Comparison of ENCODE assay signal across 11 cellular contexts in the genomic region with DNA sequence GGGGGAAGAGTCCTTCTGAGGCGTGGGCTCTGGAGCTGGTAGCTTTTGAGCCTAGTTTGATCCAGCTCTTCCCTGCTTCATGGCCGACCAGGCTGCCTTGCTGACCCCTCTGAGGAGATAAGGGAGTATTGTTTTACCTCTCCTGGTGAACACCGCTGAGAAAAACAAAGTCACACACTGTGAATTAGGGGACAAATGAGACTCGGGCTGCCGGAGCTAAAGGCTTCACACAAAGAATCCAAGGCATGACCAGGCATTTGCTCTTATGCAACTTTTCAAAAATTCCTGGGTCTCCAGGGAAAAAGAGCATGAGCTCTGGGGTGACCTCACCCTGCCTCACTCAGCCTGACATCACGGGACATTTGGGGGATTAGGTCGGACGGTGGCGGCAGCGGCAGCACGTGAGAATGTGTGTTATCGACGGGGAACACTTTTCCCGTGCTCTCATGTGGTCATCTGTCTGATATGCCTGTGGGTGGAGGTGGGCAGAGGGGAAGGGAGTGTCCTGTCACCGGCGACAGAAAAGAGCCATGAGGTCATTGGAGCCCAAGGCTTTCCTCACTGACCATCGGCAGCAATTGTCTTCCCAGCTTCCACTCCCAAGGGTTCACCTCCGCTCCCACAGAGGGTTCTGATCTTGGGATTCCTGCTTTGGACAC.
DNase-seq lines count a peak whose midpoint lies in the region; ATAC-seq, FAIRE-seq and TF ChIP-seq lines count a peak whose summit lies in the region.
"Had no signal": no experiment of that assay in that cellular context is flagged by ENCODE, and none has a peak within 500 bp of the region (broad histone marks: within the 10 kb centered on the region; RNA-seq: fewer than 3 reads in every experiment).

No MANE protein-coding gene starts in this region.

- no peak for TF ChIP-seq CTCF in H1 (IDR thresholded peaks at IDR 0.05; ENCODE audit: control extremely low read depth in 1 of 3, insufficient read depth in 1 of 3, low read depth in 1 of 3, low read length in 3 of 3)

- no peak for TF ChIP-seq POLR2A in H1 (IDR thresholded peaks at IDR 0.05; ENCODE audit: control extremely low read depth in 1 of 2, low read depth in 2 of 2, low read length in 2 of 2)

- H3K4me1 Mint-ChIP-seq in CD4-positive, alpha-beta memory T cell = no peaks in the 10 kb centered on the region
- H3K4me1 Mint-ChIP-seq in T-helper 2 cell treated with Interferon-gamma antibody and Interleukin-4, amounts not matched to agents 5 μg/mL and 100 μg/mL, for 36 hours (ENCODE audit: low read depth) = no peaks in the 10 kb centered on the region

- H2BK120ac ChIP-seq in H1 (replicated peaks; ENCODE audit: low read depth, low read length) = no peak overlapping the region

- no peak overlapping the region for H3K56ac ChIP-seq in H1 (replicated peaks; ENCODE audit: insufficient read length, low read depth, low read length)

- no peak overlapping the region for H4K8ac ChIP-seq in H1 (ENCODE audit: extremely low read depth, insufficient read depth, low read length)

- H4K20me1 ChIP-seq in H1 (replicated peaks in 1 of 2; ENCODE audit: control insufficient read depth in 1 of 2, insufficient read depth in 2 of 2, low read length in 2 of 2) = no peaks in the 10 kb centered on the region

- H3K36me3 Mint-ChIP-seq in CD4-positive, alpha-beta memory T cell = no peaks in the 10 kb centered on the region
- H3K36me3 Mint-ChIP-seq in T-helper 2 cell treated with Interferon-gamma antibody and Interleukin-4, amounts not matched to agents 5 μg/mL and 100 μg/mL, for 36 hours (ENCODE audit: low read depth) = no peaks in the 10 kb centered on the region

- H2BK15ac ChIP-seq in H1 (ENCODE audit: low read length) = no peak overlapping the region

- POLR2A ChIA-PET in H1 (lab: Charles Lee; ENCODE audit: partially characterized antibody) = interaction anchor here (1.5 kb wide), 1 partner anchor 87 kb away, joined by 4 read pairs; no protein-coding TSS in a partner anchor
- POLR2A ChIA-PET in CD4-positive, alpha-beta memory T cell (lab: Charles Lee; ENCODE audit: partially characterized antibody) = no interaction called here

- 91% methylated on average over 18 of the region's 18 CpGs; no CpG with 5 or more reads in 1 of the 2 experiments for WGBS in H1 (ENCODE audit: extremely low coverage in 1 of 2, insufficient coverage in 1 of 2, insufficient read length in 1 of 2, insufficient replicate concordance in 2 of 2, low coverage in 1 of 2, low lambda C conversion rate in 2 of 2, missing lambda C conversion rate in 1 of 2), 2 experiments
- WGBS in mesodermal cell (ENCODE audit: insufficient coverage in 2 of 2), 2 experiments = 57 to 79% methylated on average over 5 to 18 of the region's 18 CpGs

- CTCF ChIA-PET in H1 (lab: Charles Lee; ENCODE audit: partially characterized antibody) = interaction anchor here (0.8 to 5.4 kb wide), 8 partner anchors 16 to 125 kb away, joined by 3 to 48 read pairs (median 4); no protein-coding TSS in a partner anchor
- CTCF ChIA-PET in CD4-positive, alpha-beta memory T cell (lab: Charles Lee; ENCODE audit: partially characterized antibody) = interaction anchor here (0.6 to 13.4 kb wide), 3 partner anchors 62 to 106 kb away, joined by 3 to 133 read pairs (median 15); no protein-coding TSS in a partner anchor

- no peak overlapping the region for H4K5ac ChIP-seq in H1 (ENCODE audit: insufficient read length, low read depth, low read length)

- no peak overlapping the region for H3K14ac ChIP-seq in H1 (ENCODE audit: insufficient read length)

- no peak overlapping the region for H3K4me3 ChIP-seq in H1 (ENCODE audit: extremely low read depth in 1 of 4, insufficient read depth in 2 of 4, low read depth in 3 of 4, low read length in 4 of 4)
- H3K4me3 ChIP-seq in mesodermal cell (ENCODE audit: extremely low read depth, insufficient read depth, low read length, poor library complexity, severe bottlenecking) = no peak overlapping the region
- H3K4me3 ChIP-seq in CD4-positive, alpha-beta memory T cell (ENCODE audit: low read length in 2 of 2) = no peak overlapping the region

- no peak overlapping the region for H4K91ac ChIP-seq in H1 (replicated peaks; ENCODE audit: insufficient read length, low read length)

- no peak overlapping the region for H2AK5ac ChIP-seq in H1 (ENCODE audit: low read depth, low read length)

- H2BK20ac ChIP-seq in H1 (ENCODE audit: low read length) = no peak overlapping the region

- H2AFZ ChIP-seq in H1 (ENCODE audit: low read length) = peak overlapping the region; percentile 46; the same call in 1 of the 2 replicates

- no peak for ATAC-seq in HG03457 (IDR thresholded peaks at IDR 0.05; ENCODE audit: unreplicated experiment)

- DNase-seq in A172 (ENCODE audit: low spot score) (peak; percentile 97), NCI-H146 treated with DMSO at 0.1 percent for 48 hours (lab: John Stamatoyannopoulos, UW; ENCODE audit: unreplicated experiment) (peak; percentile 95), H1 (ENCODE audit: low read depth in 1 of 2, low spot score in 2 of 2) (no peak), NCI-H2196 (lab: John Stamatoyannopoulos, UW; ENCODE audit: unreplicated experiment) (no peak)
- no peak for DNase-seq in CD4-positive, alpha-beta memory T cell
- DNase-seq in T-helper 2 cell treated with Interferon-gamma antibody and Interleukin-4, amounts not matched to agents 5 μg/mL and 100 μg/mL, for 36 hours (ENCODE audit: low spot score) = no peak
- DNase-seq: activated B cell treated with CpG ODN at 0.5 μM for 24 hours had no signal

- no peaks in the 10 kb centered on the region for H3K23me2 ChIP-seq in H1 (ENCODE audit: low read depth, low read length)

- no peaks in the 10 kb centered on the region for H3K9me3 Mint-ChIP-seq in CD4-positive, alpha-beta memory T cell
- no peaks in the 10 kb centered on the region for H3K9me3 Mint-ChIP-seq in T-helper 2 cell treated with Interferon-gamma antibody and Interleukin-4, amounts not matched to agents 5 μg/mL and 100 μg/mL, for 36 hours
- H3K9me3 Mint-ChIP-seq: activated B cell treated with CpG ODN at 0.5 μM for 24 hours had no signal

- H3K27me3 Mint-ChIP-seq in CD4-positive, alpha-beta memory T cell = peaks cover 18 to 34% of the 10 kb centered on the region in 2 donors
- peaks cover 37% of the 10 kb centered on the region for H3K27me3 Mint-ChIP-seq in T-helper 2 cell treated with Interferon-gamma antibody and Interleukin-4, amounts not matched to agents 5 μg/mL and 100 μg/mL, for 36 hours (ENCODE audit: low read depth)

- H3K18ac ChIP-seq in H1 (ENCODE audit: extremely low read depth, low read length) = no peak overlapping the region

- no peak overlapping the region for H3K27ac ChIP-seq in H1 (ENCODE audit: low read depth, low read length)
- H3K27ac ChIP-seq in mesodermal cell (ENCODE audit: low read depth, low read length, severe bottlenecking) = peak overlapping the region; percentile 92
- H3K27ac ChIP-seq in CD4-positive, alpha-beta memory T cell (ENCODE audit: low read depth, low read length) = no peak overlapping the region
- H3K27ac ChIP-seq: 22Rv1 had no signal

- H3K4me3 Mint-ChIP-seq in CD4-positive, alpha-beta memory T cell = no peak overlapping the region
- H3K4me3 Mint-ChIP-seq in T-helper 2 cell treated with Interferon-gamma antibody and Interleukin-4, amounts not matched to agents 5 μg/mL and 100 μg/mL, for 36 hours = no peak overlapping the region
- H3K4me3 Mint-ChIP-seq: activated B cell treated with CpG ODN at 0.5 μM for 24 hours had no signal

- no peak for TF ChIP-seq EP300 in H1 (IDR thresholded peaks at IDR 0.05; ENCODE audit: borderline replicate concordance in 1 of 2, low read depth in 2 of 2, low read length in 2 of 2)

- no peak overlapping the region for H2BK12ac ChIP-seq in H1 (ENCODE audit: low read depth, low read length)

- no peak overlapping the region for H3K4ac ChIP-seq in H1 (replicated peaks; ENCODE audit: insufficient read length, low read depth, low read length)

- FAIRE-seq in H1 (lab: Jason Lieb, UNC) = no peak
- FAIRE-seq: GM19239 had no signal

- no peak overlapping the region for H3K27ac Mint-ChIP-seq in CD4-positive, alpha-beta memory T cell
- no peak overlapping the region for H3K27ac Mint-ChIP-seq in T-helper 2 cell treated with Interferon-gamma antibody and Interleukin-4, amounts not matched to agents 5 μg/mL and 100 μg/mL, for 36 hours
- H3K27ac Mint-ChIP-seq: activated B cell treated with CpG ODN at 0.5 μM for 24 hours had no signal

- no peak overlapping the region for H3K4me2 ChIP-seq in H1 (ENCODE audit: insufficient read depth in 1 of 2, low read depth in 2 of 2, low read length in 2 of 2)

- H3K36me3 ChIP-seq in H1 (ENCODE audit: control insufficient read depth in 2 of 4, insufficient read depth in 4 of 4, low read length in 3 of 4) = no peaks in the 10 kb centered on the region
- no peaks in the 10 kb centered on the region for H3K36me3 ChIP-seq in mesodermal cell (ENCODE audit: control insufficient read depth, insufficient read depth, low read length)
- no peaks in the 10 kb centered on the region for H3K36me3 ChIP-seq in CD4-positive, alpha-beta memory T cell (ENCODE audit: insufficient read depth, low read length)

- TF ChIP-seq RAD21 in H1 (IDR thresholded peaks at IDR 0.05 in 1 of 2, conservative IDR thresholded peaks at IDR 0.05 in 1 of 2; ENCODE audit: low read depth in 2 of 2, low read length in 2 of 2) = no peak

- no peak overlapping the region for H3K9ac ChIP-seq in H1 (replicated peaks in 1 of 4; ENCODE audit: extremely low read depth in 1 of 4, low read depth in 3 of 4, low read length in 3 of 4)

- no peaks in the 10 kb centered on the region for H3K27me3 ChIP-seq in H1 (replicated peaks in 1 of 4; ENCODE audit: control insufficient read depth in 3 of 4, extremely low read depth in 1 of 4, insufficient read depth in 3 of 4, low read length in 3 of 4)
- H3K27me3 ChIP-seq in CD4-positive, alpha-beta memory T cell (ENCODE audit: insufficient read depth, low read length) = no peaks in the 10 kb centered on the region

- no peaks in the 10 kb centered on the region for H3K79me1 ChIP-seq in H1 (ENCODE audit: low read depth, low read length)

- no peaks in the 10 kb centered on the region for H3K4me1 ChIP-seq in H1 (replicated peaks in 1 of 4; ENCODE audit: control insufficient read depth in 3 of 4, insufficient read depth in 4 of 4, low read length in 3 of 4)
- H3K4me1 ChIP-seq in mesodermal cell (ENCODE audit: control insufficient read depth, insufficient read depth, low read length, poor library complexity, severe bottlenecking) = peaks cover 38% of the 10 kb centered on the region
- H3K4me1 ChIP-seq in CD4-positive, alpha-beta memory T cell (ENCODE audit: insufficient read depth, low read length) = no peaks in the 10 kb centered on the region

- no peak overlapping the region for H3K23ac ChIP-seq in H1 (ENCODE audit: insufficient read length)

- no peaks in the 10 kb centered on the region for H3K79me2 ChIP-seq in H1 (ENCODE audit: control insufficient read depth in 1 of 2, insufficient read depth in 2 of 2, low read length in 2 of 2)

- H2BK5ac ChIP-seq in H1 (ENCODE audit: low read depth, low read length) = no peak overlapping the region

- H3K9me3 ChIP-seq in H1 (ENCODE audit: insufficient read depth in 2 of 2, low read depth in 1 of 2, low read length in 1 of 2) (no peaks in the 10 kb centered on the region), mesodermal cell (ENCODE audit: control insufficient read depth, low read length) (no peaks in the 10 kb centered on the region)
- H3K9me3 ChIP-seq in CD4-positive, alpha-beta memory T cell (ENCODE audit: control insufficient read depth in 1 of 2, low read length in 2 of 2) = no peaks in the 10 kb centered on the region

- intact Hi-C loops in CD4-positive, alpha-beta memory T cell (cut with micrococcal nuclease) = no loop called here

Comparison
In these comparisons a context has a peak if more than half of its experiments do, and no peak if none do; other contexts are left out.
1. DNase-seq: peak in A172 (single experiment) and NCI-H146 treated with DMSO at 0.1 percent for 48 hours (single experiment); none in H1 (0 of 2), NCI-H2196 (single experiment), CD4-positive, alpha-beta memory T cell (0 of 5) and T-helper 2 cell treated with Interferon-gamma antibody and Interleukin-4, amounts not matched to agents 5 μg/mL and 100 μg/mL, for 36 hours (single experiment).